Comparison of ENCODE assay signal across 1 cellular context in genomic region chr3:47478022-47478421, GRCh38.
TF ChIP-seq lines count a peak whose summit lies in the region.

No MANE protein-coding gene starts in this region.

TF ChIP-seq in K562, 482 proteins besides CTCF, POLR2A, EP300 and RAD21:
- TF ChIP-seq ZNF583 (CRISPR knock-in tag; IDR thresholded peaks at IDR 0.05) = no peak
- 0 out of 2 replicates have a peak, but pooled peaks have one; percentile 10 for TF ChIP-seq PKNOX1 (IDR thresholded peaks at IDR 0.05)
- TF ChIP-seq MEIS2 (IDR thresholded peaks at IDR 0.05; ENCODE audit: partially characterized antibody) = peak; percentile 74
- TF ChIP-seq ZFX (CRISPR knock-in tag; IDR thresholded peaks at IDR 0.05) = 0 out of 2 replicates have a peak, but pooled peaks have one; percentile 20
- no peak for TF ChIP-seq ZC3H11A (IDR thresholded peaks at IDR 0.05; ENCODE audit: low read depth, low read length)
- TF ChIP-seq ZC3H8 (IDR thresholded peaks at IDR 0.05) = no peak
